ENCODE assay signal across 10 cellular contexts in the genomic region with DNA sequence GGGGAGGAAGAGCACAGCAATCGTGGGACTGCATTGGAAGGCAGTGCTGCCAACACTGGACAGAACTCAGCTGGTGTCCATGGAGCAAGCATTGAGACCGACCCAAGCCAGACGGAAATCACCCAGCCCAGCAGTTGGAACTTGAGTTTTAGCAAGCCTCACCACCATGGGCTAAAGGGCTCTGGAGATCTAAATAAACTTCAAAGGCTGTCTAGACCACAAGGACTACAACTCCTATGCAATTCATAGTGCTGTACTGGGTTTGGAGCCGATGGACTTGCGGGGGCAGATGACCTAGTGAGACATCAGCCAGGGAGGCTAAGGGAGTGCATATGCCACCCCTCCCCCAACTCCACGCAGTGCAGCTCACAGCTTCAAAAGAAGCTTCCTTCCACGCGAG.
"Had no signal": no experiment of that assay in that cellular context is flagged by ENCODE, and none has a peak within 500 bp of the region (broad histone marks: within the 10 kb centered on the region; RNA-seq: fewer than 3 reads in every experiment).

No MANE protein-coding gene starts in this region.

- H3K27me3 ChIP-seq: colonic mucosa, ovary, transverse colon had no signal

- H3K27ac ChIP-seq: colonic mucosa, ovary, transverse colon had no signal

- H3K36me3 Mint-ChIP-seq: activated CD4-positive, alpha-beta memory T cell treated with anti-CD3 and anti-CD28 coated beads for 36 hours had no signal

- ATAC-seq: activated CD4-positive, CD25-positive, alpha-beta regulatory T cell treated with anti-CD3 and anti-CD28 coated beads, Interleukin-2, amount 50 U/mL, for 24 hours had no signal

- H3K27ac Mint-ChIP-seq: activated CD4-positive, alpha-beta memory T cell treated with anti-CD3 and anti-CD28 coated beads for 36 hours had no signal

- H3K36me3 ChIP-seq: colonic mucosa, ovary, transverse colon had no signal

- H3K4me3 Mint-ChIP-seq: activated CD4-positive, alpha-beta memory T cell treated with anti-CD3 and anti-CD28 coated beads for 36 hours; neural crest cell had no signal

- H3K9me3 Mint-ChIP-seq: activated CD4-positive, alpha-beta memory T cell treated with anti-CD3 and anti-CD28 coated beads for 36 hours had no signal

- DNase-seq: activated CD4-positive, alpha-beta memory T cell treated with anti-CD3 and anti-CD28 coated beads for 36 hours; activated gamma-delta T cell treated with Interleukin-2 at 50 U/mL for 16 hours; activated T-cell treated with anti-CD3 and anti-CD28 coated beads, Interleukin-2, amount 50 U/mL, for 48 hours; colonic mucosa; ovary; stimulated activated CD4-positive, alpha-beta T cell treated with anti-CD3 and anti-CD28 coated beads, Interleukin-4, amount 100 ng/mL, for 4 hours; SW 1271; transverse colon had no signal

- H3K4me3 ChIP-seq: colonic mucosa, ovary, transverse colon had no signal

- H3K9me3 ChIP-seq: colonic mucosa, ovary, transverse colon had no signal

- H3K4me1 ChIP-seq: colonic mucosa, transverse colon had no signal

- H3K27me3 Mint-ChIP-seq: activated CD4-positive, alpha-beta memory T cell treated with anti-CD3 and anti-CD28 coated beads for 36 hours had no signal

- H3K4me1 Mint-ChIP-seq: neural crest cell had no signal
